Comparison of ENCODE assay signal across 25 cellular contexts in the genomic region with DNA sequence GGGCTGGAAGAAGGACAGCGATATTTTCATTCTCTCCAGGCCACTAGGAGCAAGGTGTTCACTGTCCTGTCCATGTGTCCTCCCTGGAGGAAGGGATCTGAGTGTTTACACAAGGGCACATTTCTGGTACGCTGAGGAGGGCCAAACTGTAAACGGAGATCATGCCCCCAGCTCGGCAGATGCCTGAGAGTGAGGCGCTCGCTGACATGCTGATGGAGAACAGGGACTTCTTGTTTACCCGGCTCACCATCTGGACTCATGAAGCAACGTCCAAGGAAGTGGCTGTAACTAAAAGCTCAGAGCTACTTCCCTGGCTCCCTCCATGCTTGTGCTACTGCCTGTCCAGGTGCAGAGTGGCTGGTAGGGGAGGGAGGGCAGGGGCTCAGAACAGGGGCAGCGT. TPM values are rescaled to one million over a fixed set of nuclear protein-coding genes. Genes with fewer than 3 reads are reported as not detected.
"Had no signal": no experiment of that assay in that cellular context is flagged by ENCODE, and none has a peak within 500 bp of the region (broad histone marks: within the 10 kb centered on the region; RNA-seq: fewer than 3 reads in every experiment).

No MANE protein-coding gene starts in this region.

- H3K4me3 ChIP-seq: body of pancreas, cardiac muscle cell, heart right ventricle, lung, neural progenitor cell, prostate gland, right atrium auricular region, tibial artery had no signal

- H2AFZ ChIP-seq: neural progenitor cell had no signal

- H3K36me3 ChIP-seq: cardiac muscle cell, heart right ventricle, neural progenitor cell, prostate gland, right atrium auricular region, tibial artery had no signal

- H3K27ac ChIP-seq: body of pancreas, cardiac muscle cell, heart right ventricle, neural progenitor cell, prostate gland, right atrium auricular region, tibial artery, VCaP had no signal

- ATAC-seq: activated CD8-positive, alpha-beta memory T cell treated with anti-CD3 and anti-CD28 coated beads, Interleukin-2, amount 10 ng/mL, durations not matched to agents 7 days and 5 days; activated CD8-positive, alpha-beta T cell treated with anti-CD3 and anti-CD28 coated beads for 36 hours; body of pancreas; left colon; naive thymus-derived CD8-positive, alpha-beta T cell; stimulated activated naive CD8-positive, alpha-beta T cell treated with anti-CD3 and anti-CD28 coated beads, Interleukin-15, Interleukin-2, amounts not matched to agents 100 U/mL and 50 U/mL, for 24 hours had no signal

- H3K4me1 ChIP-seq: body of pancreas, neural progenitor cell, prostate gland, right atrium auricular region, tibial artery had no signal

- DNase-seq: activated CD4-positive, alpha-beta T cell treated with anti-CD3 and anti-CD28 coated beads, Interleukin-2, amount 10 ng/mL, durations not matched to agents 7 days and 5 days; activated CD4-positive, CD25-positive, alpha-beta regulatory T cell treated with anti-CD3 and anti-CD28 coated beads, Interleukin-2, amount 50 U/mL, for 72 hours; activated CD8-positive, alpha-beta memory T cell treated with anti-CD3 and anti-CD28 coated beads, Interleukin-2, amount 10 ng/mL, durations not matched to agents 7 days and 5 days; activated CD8-positive, alpha-beta T cell treated with anti-CD3 and anti-CD28 coated beads for 36 hours; activated gamma-delta T cell treated with Interleukin-2 at 50 U/mL for 16 hours; anterior cingulate cortex; cortex of kidney; endodermal cell; heart right ventricle; naive thymus-derived CD8-positive, alpha-beta T cell; stimulated activated CD4-positive, alpha-beta T cell treated with anti-CD3 and anti-CD28 coated beads, Interleukin-12 subunit alpha, Interleukin-12 subunit beta, amount 100 ng/mL, for 4 hours; stimulated activated CD4-positive, alpha-beta T cell treated with anti-CD3 and anti-CD28 coated beads, Interleukin-4, amount 100 ng/mL, for 4 hours; stimulated activated naive CD8-positive, alpha-beta T cell treated with anti-CD3 and anti-CD28 coated beads, Interleukin-15, Interleukin-2, amounts not matched to agents 100 U/mL and 50 U/mL, for 24 hours; tibial artery had no signal

- H3K4me2 ChIP-seq: neural progenitor cell had no signal

- H3K9me3 ChIP-seq: body of pancreas, heart right ventricle, prostate gland, right atrium auricular region, tibial artery had no signal

- H3K27me3 ChIP-seq: right atrium auricular region had no signal

- H3K9ac ChIP-seq: neural progenitor cell had no signal

RNA-seq across cellular contexts. Expression of a gene that starts 43.4 kb away (rescaled TPM):
- total RNA-seq: activated CD4-positive, alpha-beta T cell treated with anti-CD3 and anti-CD28 coated beads, Interleukin-2, amount 10 ng/mL, durations not matched to agents 7 days and 5 days; activated CD8-positive, alpha-beta memory T cell treated with anti-CD3 and anti-CD28 coated beads, Interleukin-2, amount 10 ng/mL, durations not matched to agents 7 days and 5 days; activated CD8-positive, alpha-beta T cell treated with anti-CD3 and anti-CD28 coated beads for 36 hours; activated T-helper 1 cell treated with anti-CD3 and anti-CD28 coated beads, Interleukin-12 subunit alpha, Interleukin-12 subunit beta, Interleukin-2, Interleukin-4 antibody, amounts not matched to agents 30 ng/mL and 10 ng/mL and 1 ng/mL, durations not matched to agents 14 hours and 24 hours and 36 hours; endodermal cell; naive thymus-derived CD8-positive, alpha-beta T cell; right atrium auricular region; ureter had no signal
- polyA plus RNA-seq: cardiac muscle cell; heart right ventricle; keratinocyte; naive thymus-derived CD8-positive, alpha-beta T cell had no signal
